In the genomic region with DNA sequence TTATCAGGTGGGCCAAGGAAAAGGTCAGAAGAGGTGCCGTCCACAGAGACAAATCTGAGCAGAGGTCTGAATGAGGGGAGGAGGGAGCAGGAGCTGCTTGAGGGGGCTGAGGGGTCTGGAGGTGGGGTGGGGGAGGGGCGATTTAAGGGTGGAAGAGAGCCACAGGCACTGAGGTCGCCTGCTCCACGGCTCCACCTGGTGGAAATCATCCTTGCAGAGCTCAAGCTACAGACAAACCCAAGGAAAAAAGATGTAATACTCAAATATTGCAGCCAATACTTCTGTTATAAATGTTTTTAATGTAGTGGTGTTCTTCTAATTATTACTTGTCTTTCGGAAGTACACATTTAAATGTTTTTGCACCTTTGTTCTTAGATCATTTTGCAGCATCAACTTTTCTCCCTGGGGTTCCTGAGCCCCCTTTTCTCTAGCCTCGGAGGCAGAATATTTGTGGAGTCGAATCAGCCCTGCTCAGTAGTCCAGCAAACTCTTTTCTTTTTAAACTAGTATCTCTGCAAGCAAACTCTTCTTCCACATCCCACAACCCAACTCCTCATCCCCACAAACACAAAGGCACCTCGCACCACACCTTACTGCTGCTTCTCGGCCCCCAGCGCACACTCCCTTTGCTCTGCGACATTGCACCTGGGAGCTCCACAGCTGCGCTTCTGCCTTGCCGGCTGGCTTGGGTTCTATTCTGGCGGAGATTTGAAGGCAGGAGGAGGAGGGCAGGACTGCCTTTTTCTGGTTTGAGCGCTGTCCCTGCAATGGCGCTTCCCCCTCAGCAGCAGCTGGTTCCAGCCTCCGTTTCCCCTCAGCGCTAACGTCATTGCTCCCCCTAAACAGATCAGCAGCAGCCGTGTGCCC, we compare ENCODE assay signal across 8 cellular contexts. TPM values are rescaled to one million over a fixed set of nuclear protein-coding genes. Genes with fewer than 3 reads are reported as not detected.
DNase-seq lines count a peak whose midpoint lies in the region; ATAC-seq, FAIRE-seq and TF ChIP-seq lines count a peak whose summit lies in the region.

No MANE protein-coding gene starts in this region.

- no peaks in the 10 kb centered on the region for H3K27me3 ChIP-seq in bronchial epithelial cell (ENCODE audit: control insufficient read depth, insufficient read depth, low read length)
- H3K27me3 ChIP-seq in osteoblast (ENCODE audit: insufficient read depth, low read length) = no peaks in the 10 kb centered on the region

- no peaks in the 10 kb centered on the region for H3K79me2 ChIP-seq in osteoblast (ENCODE audit: insufficient read depth, low read length)

- H3K4me3 ChIP-seq in bronchial epithelial cell (ENCODE audit: low read depth, low read length) (no peak overlapping the region), osteoblast (ENCODE audit: insufficient read depth, low read length) (no peak overlapping the region)

- DNase-seq in AG09319 (ENCODE audit: extremely low read depth, low read depth) (no peak), NCI-H1694 treated with DMSO at 0.1 percent for 48 hours (lab: John Stamatoyannopoulos, UW) (peak; percentile 12), bronchial epithelial cell (ENCODE audit: low read depth) (peak; percentile 68), osteoblast (ENCODE audit: insufficient read length, low spot score, missing footprints) (no peak)
- DNase-seq in effector CD4-positive, alpha-beta T cell = no peak

- H4K20me1 ChIP-seq in osteoblast (ENCODE audit: insufficient read depth, low read length) = no peaks in the 10 kb centered on the region

- H2AFZ ChIP-seq in osteoblast (ENCODE audit: low read length) = no peak overlapping the region

- H3K9me3 ChIP-seq in osteoblast (ENCODE audit: low read depth, low read length) = no peaks in the 10 kb centered on the region

- no peaks in the 10 kb centered on the region for H3K4me1 ChIP-seq in osteoblast (ENCODE audit: insufficient read depth, low read length)

- peak; percentile 51 for TF ChIP-seq CTCF in AG09319 (IDR thresholded peaks at IDR 0.05; ENCODE audit: low read depth, low read length)
- TF ChIP-seq CTCF in GM12872 (IDR thresholded peaks at IDR 0.05; ENCODE audit: insufficient read depth, low read depth, low read length) = peak; percentile 62
- peak; percentile 70 for TF ChIP-seq CTCF in bronchial epithelial cell (IDR thresholded peaks at IDR 0.05; ENCODE audit: insufficient read depth, low read length, severe bottlenecking)
- TF ChIP-seq CTCF in osteoblast (IDR thresholded peaks at IDR 0.05; ENCODE audit: extremely low read depth, low read depth, low read length) = peak; percentile 53

- FAIRE-seq in bronchial epithelial cell (lab: Jason Lieb, UNC) = no peak

- H3K36me3 ChIP-seq in bronchial epithelial cell (ENCODE audit: control insufficient read depth, insufficient read depth, low read length) = no peaks in the 10 kb centered on the region
- H3K36me3 ChIP-seq in osteoblast (ENCODE audit: insufficient read depth, low read length) = no peaks in the 10 kb centered on the region

- H3K4me2 ChIP-seq in osteoblast (ENCODE audit: insufficient read depth, low read length) = no peak overlapping the region

- H3K27ac ChIP-seq in osteoblast (ENCODE audit: low read depth, low read length) = no peak overlapping the region

- ATAC-seq in GM21367 (IDR thresholded peaks at IDR 0.05; ENCODE audit: unreplicated experiment) = no peak
- no peak for ATAC-seq in GM21526 (IDR thresholded peaks at IDR 0.05; ENCODE audit: low FRiP score, unreplicated experiment)

RNA-seq across cellular contexts. Expression of a gene that starts 51.0 kb away (rescaled TPM):
- 3.4 and 6.3 TPM in 2 replicates for total RNA-seq in bronchial epithelial cell
- total RNA-seq in osteoblast = under 0.01 and 0.36 TPM in 2 replicates

RNA-seq across cellular contexts. Expression of a gene that starts 55.3 kb away (rescaled TPM):
- total RNA-seq in bronchial epithelial cell (10.3 and 15.5 TPM in 2 replicates), osteoblast (0.29 and 0.72 TPM in 2 replicates)

Comparison
In these comparisons a context has a peak if more than half of its experiments do, and no peak if none do; other contexts are left out.
1. DNase-seq: peak in NCI-H1694 treated with DMSO at 0.1 percent for 48 hours (single experiment) and bronchial epithelial cell (single experiment); none in AG09319 (single experiment), osteoblast (single experiment) and effector CD4-positive, alpha-beta T cell (single experiment).
2. Peak in every context shown above with its lines, with median percentiles within 50 percentile points of each other: CTCF ChIP-seq.